8 cellular contexts compared by ENCODE assay signal in genomic region chr14:99479903-99480855, GRCh38. TPM values are rescaled to one million over a fixed set of nuclear protein-coding genes. Genes with fewer than 3 reads are reported as not detected.
DNase-seq lines count a peak whose midpoint lies in the region; ATAC-seq and TF ChIP-seq lines count a peak whose summit lies in the region.

No MANE protein-coding gene starts in this region.

- peaks cover 36% of the 10 kb centered on the region for H3K4me1 Mint-ChIP-seq in activated naive CD8-positive, alpha-beta T cell treated with anti-CD3 and anti-CD28 coated beads, Interleukin-2, amount 10 ng/mL, durations not matched to agents 7 days and 5 days

- POLR2A ChIA-PET in activated naive CD8-positive, alpha-beta T cell treated with anti-CD3 and anti-CD28 coated beads, Interleukin-2, amount 10 ng/mL, durations not matched to agents 7 days and 5 days (lab: Charles Lee) = interaction anchor here (0.6 to 1.7 kb wide), 11 partner anchors 12 to 1137 kb away, joined by 3 to 13 read pairs (median 3); partner anchors contain the start of genes BCL11B and CCDC85C

- peak overlapping the region; percentile 98 for H3K4me3 Mint-ChIP-seq in activated naive CD8-positive, alpha-beta T cell treated with anti-CD3 and anti-CD28 coated beads, Interleukin-2, amount 10 ng/mL, durations not matched to agents 7 days and 5 days

- WGBS in ovary, 3 donors = 0 to 1% (median 1%) methylated on average over 68 to 121 of the region's 121 CpGs

- peak; percentile 2 for ATAC-seq in GM18868 (IDR thresholded peaks at IDR 0.05; ENCODE audit: unreplicated experiment)
- ATAC-seq in HG03175 (IDR thresholded peaks at IDR 0.05; ENCODE audit: unreplicated experiment) = peak; percentile 4
- peak; percentile 1; the same call in 2 of the 3 replicates for ATAC-seq in RWPE2 (ENCODE audit: low read depth)
- ATAC-seq in activated naive CD8-positive, alpha-beta T cell treated with anti-CD3 and anti-CD28 coated beads, Interleukin-2, amount 10 ng/mL, durations not matched to agents 7 days and 5 days (ENCODE audit: low read depth) = peak; percentile 0
- ATAC-seq in Right ventricle myocardium superior (ENCODE audit: poor library complexity) = no peak
- ATAC-seq in upper lobe of right lung = peak; percentile 38

- peak overlapping the region; percentile 73 for H3K27ac ChIP-seq in RWPE2 (ENCODE audit: poor library complexity, severe bottlenecking)
- peak overlapping the region; percentile 56 to 84 for H3K27ac ChIP-seq in ovary
- H3K27ac ChIP-seq in upper lobe of right lung = peak overlapping the region; percentile 83

- H3K36me3 ChIP-seq in RWPE2 (ENCODE audit: low read depth) = peaks cover 4% of the 10 kb centered on the region; the same call in 1 of the 2 replicates
- no peaks in the 10 kb centered on the region for H3K36me3 ChIP-seq in ovary
- no peaks in the 10 kb centered on the region for H3K36me3 ChIP-seq in upper lobe of right lung

- peak; percentile 14 for TF ChIP-seq CTCF in AG09319 (IDR thresholded peaks at IDR 0.05; ENCODE audit: low read depth, low read length)
- peak; percentile 24 for TF ChIP-seq CTCF in RWPE2 (IDR thresholded peaks at IDR 0.05; ENCODE audit: poor library complexity, severe bottlenecking)
- TF ChIP-seq CTCF in ovary (IDR thresholded peaks at IDR 0.05) = no peak
- TF ChIP-seq CTCF in upper lobe of right lung (IDR thresholded peaks at IDR 0.05) = no peak

- H3K9me3 ChIP-seq in RWPE2 (ENCODE audit: severe bottlenecking) (no peaks in the 10 kb centered on the region), ovary (no peaks in the 10 kb centered on the region), upper lobe of right lung (no peaks in the 10 kb centered on the region)

- intact Hi-C loops in Right ventricle myocardium superior (cut with DNase I) (no loop called here), ovary (cut with DNase I) (no loop called here), upper lobe of right lung (cut with DNase I) (no loop called here)

- no peaks in the 10 kb centered on the region for H3K36me3 Mint-ChIP-seq in activated naive CD8-positive, alpha-beta T cell treated with anti-CD3 and anti-CD28 coated beads, Interleukin-2, amount 10 ng/mL, durations not matched to agents 7 days and 5 days

- no peak for TF ChIP-seq EP300 in ovary (IDR thresholded peaks at IDR 0.05)

- H3K27me3 Mint-ChIP-seq in activated naive CD8-positive, alpha-beta T cell treated with anti-CD3 and anti-CD28 coated beads, Interleukin-2, amount 10 ng/mL, durations not matched to agents 7 days and 5 days = no peaks in the 10 kb centered on the region

- peak; percentile 43 for TF ChIP-seq POLR2A in ovary (IDR thresholded peaks at IDR 0.05)

- peak overlapping the region; percentile 98 for H3K4me3 ChIP-seq in RWPE2 (ENCODE audit: severe bottlenecking)
- H3K4me3 ChIP-seq in ovary = peak overlapping the region; percentile 81
- peak overlapping the region; percentile 78 for H3K4me3 ChIP-seq in upper lobe of right lung

- peaks cover 44% of the 10 kb centered on the region for H3K4me1 ChIP-seq in RWPE2 (ENCODE audit: insufficient read depth, poor library complexity, severe bottlenecking)
- peaks cover 8% of the 10 kb centered on the region for H3K4me1 ChIP-seq in ovary (ENCODE audit: insufficient read depth)
- peaks cover 45% of the 10 kb centered on the region for H3K4me1 ChIP-seq in upper lobe of right lung

- H3K27ac Mint-ChIP-seq in activated naive CD8-positive, alpha-beta T cell treated with anti-CD3 and anti-CD28 coated beads, Interleukin-2, amount 10 ng/mL, durations not matched to agents 7 days and 5 days = peak overlapping the region; percentile 91

- H3K27me3 ChIP-seq in RWPE2 (ENCODE audit: insufficient read depth, poor library complexity, severe bottlenecking) (no peaks in the 10 kb centered on the region), ovary (no peaks in the 10 kb centered on the region), upper lobe of right lung (no peaks in the 10 kb centered on the region)

- H3K9me3 Mint-ChIP-seq in activated naive CD8-positive, alpha-beta T cell treated with anti-CD3 and anti-CD28 coated beads, Interleukin-2, amount 10 ng/mL, durations not matched to agents 7 days and 5 days = no peaks in the 10 kb centered on the region

- DNase-seq in AG09319 (ENCODE audit: extremely low read depth, low read depth) = no peak
- peak; percentile 77 for DNase-seq in RWPE2 (ENCODE audit: low spot score)
- peak; percentile 65 for DNase-seq in activated naive CD8-positive, alpha-beta T cell treated with anti-CD3 and anti-CD28 coated beads, Interleukin-2, amount 10 ng/mL, durations not matched to agents 7 days and 5 days
- peak; percentile 80 for DNase-seq in Right ventricle myocardium superior
- peak; percentile 46 to 73 (median 67) for DNase-seq in ovary
- peak; percentile 91 for DNase-seq in upper lobe of right lung

RNA-seq across cellular contexts. Expression of gene SETD3, which starts 0.5 kb away (rescaled TPM):
- 10 to 100 TPM; 61.9 to 64.4 TPM for total RNA-seq in activated naive CD8-positive, alpha-beta T cell treated with anti-CD3 and anti-CD28 coated beads, Interleukin-2, amount 10 ng/mL, durations not matched to agents 7 days and 5 days
- 92.5 TPM for total RNA-seq in Right ventricle myocardium superior
- 100 to 1,000 TPM in 2 of 7 donors, 10 to 100 TPM in 5; 68.6 to 133 (median 87.4) TPM for total RNA-seq in ovary
- 10 to 100 TPM; 27.9 to 52.9 TPM for polyA plus RNA-seq in ovary
- 90.3 TPM for total RNA-seq in upper lobe of right lung

RNA-seq across cellular contexts. Expression of gene CCNK, which starts 1.0 kb away (rescaled TPM):
- total RNA-seq in activated naive CD8-positive, alpha-beta T cell treated with anti-CD3 and anti-CD28 coated beads, Interleukin-2, amount 10 ng/mL, durations not matched to agents 7 days and 5 days = 10 to 100 TPM; 88.4 to 90.4 TPM
- 31.9 TPM for total RNA-seq in Right ventricle myocardium superior
- total RNA-seq in ovary = 10 to 100 TPM; 22.9 to 50.6 (median 46.8) TPM
- 10 to 100 TPM; 17.3 to 60.0 TPM for polyA plus RNA-seq in ovary
- 48.7 TPM for total RNA-seq in upper lobe of right lung

Comparison
In these comparisons a context has a peak if more than half of its experiments do, and no peak if none do; other contexts are left out.
1. CTCF ChIP-seq: peak in AG09319 (single experiment) and RWPE2 (single experiment); none in ovary (0 of 3) and upper lobe of right lung (single experiment).
2. Peak in every context shown above with its lines, with median percentiles within 50 percentile points of each other: H3K27ac ChIP-seq and H3K4me3 ChIP-seq.